Comparison of ENCODE assay signal across 10 cellular contexts in genomic region chr22:24400726-24401596, GRCh38. TPM values are rescaled to one million over a fixed set of nuclear protein-coding genes. Genes with fewer than 3 reads are reported as not detected.
DNase-seq lines count a peak whose midpoint lies in the region; ATAC-seq and TF ChIP-seq lines count a peak whose summit lies in the region.
"Had no signal": no experiment of that assay in that cellular context is flagged by ENCODE, and none has a peak within 500 bp of the region (broad histone marks: within the 10 kb centered on the region; RNA-seq: fewer than 3 reads in every experiment).

No MANE protein-coding gene starts in this region.

- no peak overlapping the region for H2AFZ ChIP-seq in parathyroid adenoma

- H3K4me2 ChIP-seq in parathyroid adenoma (ENCODE audit: low read length): no peak overlapping the region

- H3K79me2 ChIP-seq in parathyroid adenoma: no peaks in the 10 kb centered on the region

- H3K4me3 Mint-ChIP-seq in Caco-2 (ENCODE audit: unreplicated experiment): no peak overlapping the region
- H3K4me3 Mint-ChIP-seq: H9 had no signal

- no peak overlapping the region for H3K27ac Mint-ChIP-seq in Caco-2 (ENCODE audit: unreplicated experiment)

- DNase-seq in GM13976 (ENCODE audit: low spot score) (peak; percentile 62), dermis blood vessel endothelial cell (peak; percentile 28), ovary (no peak), GM03348 (ENCODE audit: low spot score) (no peak), Caco-2 (no peak), kidney glomerular epithelial cell (lab: John Stamatoyannopoulos, UW) (no peak)
- DNase-seq: H9; stimulated activated CD4-positive, alpha-beta T cell treated with anti-CD3 and anti-CD28 coated beads, Interleukin-4, amount 100 ng/mL, for 24 hours had no signal

- in situ Hi-C loops in GM13976 (cut with MboI; ENCODE audit: low sequenced_read_pairs, unreplicated experiment): no loop called here

- POLR2A ChIA-PET in Caco-2 (lab: Charles Lee): no interaction called here

- TF ChIP-seq EP300 in ovary (IDR thresholded peaks at IDR 0.05): no peak

- H3K4me1 Mint-ChIP-seq in Caco-2 (ENCODE audit: low read depth, unreplicated experiment): peaks cover 11% of the 10 kb centered on the region

- 71 to 77% (median 73%) methylated on average over 9 of the region's 9 CpGs for WGBS in ovary, 3 donors

- peaks cover 2% of the 10 kb centered on the region for H3K4me1 ChIP-seq in parathyroid adenoma
- H3K4me1 ChIP-seq in ovary (ENCODE audit: insufficient read depth): peaks cover 4% of the 10 kb centered on the region
- H3K4me1 ChIP-seq in Caco-2: no peaks in the 10 kb centered on the region

- H3K36me3 ChIP-seq in parathyroid adenoma (ENCODE audit: control insufficient read depth, insufficient read depth, low read length): no peaks in the 10 kb centered on the region
- no peaks in the 10 kb centered on the region for H3K36me3 ChIP-seq in ovary
- peaks cover 2% of the 10 kb centered on the region; the same call in 1 of the 2 replicates for H3K36me3 ChIP-seq in Caco-2 (ENCODE audit: control insufficient read depth, insufficient read depth, low read length)

- H3K9ac ChIP-seq in parathyroid adenoma: no peak overlapping the region

- no peaks in the 10 kb centered on the region for H3K27me3 ChIP-seq in parathyroid adenoma (ENCODE audit: control insufficient read depth, insufficient read depth, low read length)
- H3K27me3 ChIP-seq in ovary: no peaks in the 10 kb centered on the region
- no peaks in the 10 kb centered on the region for H3K27me3 ChIP-seq in Caco-2 (replicated peaks; ENCODE audit: control insufficient read depth, insufficient read depth, low read length)

- H3K4me3 ChIP-seq in parathyroid adenoma (ENCODE audit: low read depth, low read length) (no peak overlapping the region), ovary (no peak overlapping the region), Caco-2 (ENCODE audit: low read depth, low read length) (no peak overlapping the region)

- no peaks in the 10 kb centered on the region for H3K27me3 Mint-ChIP-seq in Caco-2 (ENCODE audit: insufficient read depth, unreplicated experiment)

- CTCF ChIA-PET in Caco-2 (lab: Charles Lee): no interaction called here

- peak; percentile 50 for ATAC-seq in HG03432 (IDR thresholded peaks at IDR 0.05; ENCODE audit: unreplicated experiment)

- H3K9me3 Mint-ChIP-seq in Caco-2 (ENCODE audit: unreplicated experiment): no peaks in the 10 kb centered on the region
- H3K9me3 Mint-ChIP-seq: H9 had no signal

- TF ChIP-seq CTCF in GM13976 (IDR thresholded peaks at IDR 0.05; ENCODE audit: borderline replicate concordance, control extremely low read depth, extremely low read depth, insufficient read depth, missing control alignments): no peak
- no peak for TF ChIP-seq CTCF in parathyroid adenoma (IDR thresholded peaks at IDR 0.05)
- no peak for TF ChIP-seq CTCF in ovary (IDR thresholded peaks at IDR 0.05)
- TF ChIP-seq CTCF in Caco-2 (IDR thresholded peaks at IDR 0.05; ENCODE audit: insufficient read depth in 1 of 2, low read depth in 1 of 2, low read length in 1 of 2, severe bottlenecking in 1 of 2, unreplicated experiment in 1 of 2): no peak

- H3K27ac ChIP-seq in parathyroid adenoma (peak overlapping the region; percentile 39), ovary (no peak overlapping the region)

- TF ChIP-seq POLR2A in ovary (IDR thresholded peaks at IDR 0.05): no peak

- H3K36me3 Mint-ChIP-seq in Caco-2 (ENCODE audit: insufficient read depth, unreplicated experiment): peaks cover 65% of the 10 kb centered on the region

- BruUV-seq in Caco-2 (replicated peaks; lab: Mats Ljungman, UMichigan): no TSS peak

- intact Hi-C loops in ovary (cut with DNase I): no loop called here
- intact Hi-C loops in Caco-2 (cut with micrococcal nuclease; ENCODE audit: unreplicated experiment): no loop called here

- H3K9me3 ChIP-seq in parathyroid adenoma (ENCODE audit: control insufficient read depth, low read length): no peaks in the 10 kb centered on the region
- H3K9me3 ChIP-seq in ovary: no peaks in the 10 kb centered on the region
- no peaks in the 10 kb centered on the region for H3K9me3 ChIP-seq in Caco-2

RNA-seq across cellular contexts. Expression of gene ADORA2A, which starts 26.4 kb away (rescaled TPM):
- total RNA-seq in dermis blood vessel endothelial cell: 11.4 and 16.2 TPM in 2 replicates
- 1 to 10 TPM; 1.5 to 5.0 (median 2.9) TPM for total RNA-seq in ovary
- 1 to 10 TPM in 1 of 2 donors, under 1 TPM in 1; 0.57 to 2.2 TPM for polyA plus RNA-seq in ovary
- total RNA-seq in Caco-2 (2022): 4.0 and 4.9 TPM in 2 replicates

Comparison
In these comparisons a context has a peak if more than half of its experiments do, and no peak if none do; other contexts are left out.
1. DNase-seq: peak in GM13976 (single experiment) and dermis blood vessel endothelial cell (single experiment); none in ovary (0 of 5), GM03348 (single experiment), Caco-2 (0 of 2) and kidney glomerular epithelial cell (single experiment).